ENCODE assay signal across 8 cellular contexts in genomic region chr20:63863798-63864544, GRCh38. TPM values are rescaled to one million over a fixed set of nuclear protein-coding genes. Genes with fewer than 3 reads are reported as not detected.
A peak's percentile ranks its signal among the peaks of the same experiment; 100 is the strongest.
DNase-seq lines count a peak whose midpoint lies in the region; ATAC-seq and TF ChIP-seq lines count a peak whose summit lies in the region.

No MANE protein-coding gene starts in this region.

- H3K4me1 Mint-ChIP-seq in activated naive CD4-positive, alpha-beta T cell treated with anti-CD3 and anti-CD28 coated beads, Interleukin-2, amount 50 U/mL, for 24 hours, result peaks cover 30% of the 10 kb centered on the region

- peak overlapping the region; percentile 96 for H3K4me3 Mint-ChIP-seq in activated naive CD4-positive, alpha-beta T cell treated with anti-CD3 and anti-CD28 coated beads, Interleukin-2, amount 50 U/mL, for 24 hours

- H3K9me2 ChIP-seq in Loucy (replicated peaks; ENCODE audit: low read depth, low read length), result no peaks in the 10 kb centered on the region

- H3K27ac ChIP-seq in ovary, result peak overlapping the region; percentile 66 to 80
- peak overlapping the region; percentile 62 to 96 (median 90) for H3K27ac ChIP-seq in thyroid gland

- peak overlapping the region; percentile 77 for H2AFZ ChIP-seq in Loucy (ENCODE audit: low read length)

- H3F3A ChIP-seq in Loucy (ENCODE audit: low read depth), result no peaks in the 10 kb centered on the region

- H3K36me3 Mint-ChIP-seq in activated naive CD4-positive, alpha-beta T cell treated with anti-CD3 and anti-CD28 coated beads, Interleukin-2, amount 50 U/mL, for 24 hours, result peaks cover 6% of the 10 kb centered on the region

- no peaks in the 10 kb centered on the region for H3K27me3 Mint-ChIP-seq in activated naive CD4-positive, alpha-beta T cell treated with anti-CD3 and anti-CD28 coated beads, Interleukin-2, amount 50 U/mL, for 24 hours

- peaks cover 59% of the 10 kb centered on the region for H3K79me2 ChIP-seq in Loucy (ENCODE audit: insufficient read depth, low read length)

- H3K36me3 ChIP-seq in ES-I3 (ENCODE audit: insufficient read depth, low read length), result peaks cover 4% of the 10 kb centered on the region
- H3K36me3 ChIP-seq in Loucy (ENCODE audit: insufficient read depth, low read length), result peaks cover 1% of the 10 kb centered on the region; the same call in 1 of the 2 replicates
- no peaks in the 10 kb centered on the region for H3K36me3 ChIP-seq in ovary
- H3K36me3 ChIP-seq in thyroid gland, result peaks cover 2 to 10% of the 10 kb centered on the region in 2 donors

- peak overlapping the region; percentile 95 for H3K4me2 ChIP-seq in Loucy (ENCODE audit: low read depth, low read length, poor library complexity, severe bottlenecking)

- WGBS in ovary, 3 donors, result 7 to 9% (median 7%) methylated on average over 28 to 38 of the region's 38 CpGs
- WGBS in thyroid gland, 2 donors, result 14 to 18% methylated on average over 7 to 19 of the region's 38 CpGs

- H3K4me3 ChIP-seq in Loucy (ENCODE audit: low read length, poor library complexity, severe bottlenecking), result peak overlapping the region; percentile 98
- H3K4me3 ChIP-seq in ovary, result peak overlapping the region; percentile 99
- peak overlapping the region in 2 of 3 donors; percentile 82 to 86 for H3K4me3 ChIP-seq in thyroid gland (replicated peaks in 1 of 3)

- peaks cover 5% of the 10 kb centered on the region for H4K20me1 ChIP-seq in Loucy (ENCODE audit: insufficient read depth, low read length, poor library complexity, severe bottlenecking)

- no peak for TF ChIP-seq POLR2A in ovary (IDR thresholded peaks at IDR 0.05)
- peak in 1 of 2 donors; percentile 17 for TF ChIP-seq POLR2A in thyroid gland (IDR thresholded peaks at IDR 0.05)

- TF ChIP-seq EP300 in ovary (IDR thresholded peaks at IDR 0.05), result no peak

- no peaks in the 10 kb centered on the region for H3K27me3 ChIP-seq in Loucy (ENCODE audit: insufficient read depth, low read length, poor library complexity, severe bottlenecking)
- H3K27me3 ChIP-seq in ovary, result no peaks in the 10 kb centered on the region
- H3K27me3 ChIP-seq in thyroid gland, result no peaks in the 10 kb centered on the region

- ATAC-seq in GM21825 (IDR thresholded peaks at IDR 0.05; ENCODE audit: unreplicated experiment), result peak; percentile 58

- TF ChIP-seq CTCF in Loucy (conservative IDR thresholded peaks at IDR 0.05; ENCODE audit: low read length), result peak; percentile 69
- TF ChIP-seq CTCF in ovary (IDR thresholded peaks at IDR 0.05), result peak; percentile 75 to 87 (median 87)
- peak; percentile 31 to 90 (median 74) for TF ChIP-seq CTCF in thyroid gland (IDR thresholded peaks at IDR 0.05)

- DNase-seq in SK-N-DZ (ENCODE audit: low spot score) (peak; percentile 83), head of caudate nucleus (peak; percentile 44 to 87 (median 71)), ovary (peak; percentile 77 to 85 (median 80)), thyroid gland (peak; percentile 78 to 82)

- peak overlapping the region; percentile 64 for H3K9ac ChIP-seq in ES-I3 (ENCODE audit: low read depth, low read length)
- peak overlapping the region; percentile 94 for H3K9ac ChIP-seq in Loucy (ENCODE audit: low read depth, low read length, poor library complexity, severe bottlenecking)

- H3K4me1 ChIP-seq in ES-I3 (ENCODE audit: insufficient read depth, low read length) (peaks cover 12% of the 10 kb centered on the region; the same call in 1 of the 2 replicates), Loucy (ENCODE audit: insufficient read depth, low read length, poor library complexity, severe bottlenecking) (peaks cover 30% of the 10 kb centered on the region), ovary (ENCODE audit: insufficient read depth) (peaks cover 12% of the 10 kb centered on the region), thyroid gland (peaks cover 16 to 42% of the 10 kb centered on the region in 2 donors)

- H3K27ac Mint-ChIP-seq in activated naive CD4-positive, alpha-beta T cell treated with anti-CD3 and anti-CD28 coated beads, Interleukin-2, amount 50 U/mL, for 24 hours, result peak overlapping the region; percentile 95

- H3K9me3 ChIP-seq in ES-I3 (ENCODE audit: control insufficient read depth, insufficient read depth, low read length) (no peaks in the 10 kb centered on the region), Loucy (ENCODE audit: insufficient read depth, low read depth, low read length) (no peaks in the 10 kb centered on the region), ovary (no peaks in the 10 kb centered on the region), thyroid gland (no peaks in the 10 kb centered on the region)

- intact Hi-C loops in head of caudate nucleus (cut with DNase I) (no loop called here), ovary (cut with DNase I) (loop anchor here (2.0 to 5.0 kb wide), 6 partner anchors 37 to 327 kb away; partner anchors contain the start of gene PTK6 (in 2 of the 4)), thyroid gland (cut with DNase I) (loop anchor here (2.0 to 5.0 kb wide), 3 partner anchors 37 to 327 kb away; partner anchors contain the start of gene PTK6)

- no peaks in the 10 kb centered on the region for H3K9me3 Mint-ChIP-seq in activated naive CD4-positive, alpha-beta T cell treated with anti-CD3 and anti-CD28 coated beads, Interleukin-2, amount 50 U/mL, for 24 hours

RNA-seq across cellular contexts. Expression of gene TPD52L2, which starts 1.1 kb away (rescaled TPM):
- 182 and 220 TPM in 2 replicates for polyA plus RNA-seq in SK-N-DZ (2014; cell fraction: cytosol; rRNA removed)
- 224 and 314 TPM in 2 replicates for polyA plus RNA-seq in SK-N-DZ (2014; cell fraction: nucleus; rRNA removed)
- total RNA-seq in ovary, result 10 to 100 TPM; 51.5 to 78.0 (median 68.8) TPM
- 10 to 100 TPM; 73.3 to 78.9 TPM for polyA plus RNA-seq in ovary
- total RNA-seq in thyroid gland, result 10 to 100 TPM; 69.4 to 93.3 (median 89.6) TPM

RNA-seq across cellular contexts. Expression of gene ABHD16B, which starts 2.7 kb away (rescaled TPM):
- not detected in 2 replicates for polyA plus RNA-seq in SK-N-DZ (2014; cell fraction: cytosol; rRNA removed)
- not detected in 2 replicates for polyA plus RNA-seq in SK-N-DZ (2014; cell fraction: nucleus; rRNA removed)
- not detected for total RNA-seq in ovary
- under 1 TPM in 1 of 2 donors, not detected in 1; 0.57 TPM for polyA plus RNA-seq in ovary
- total RNA-seq in thyroid gland, result not detected

RNA-seq across cellular contexts. Expression of gene DNAJC5, which starts 31.0 kb away (rescaled TPM):
- 48.5 and 54.7 TPM in 2 replicates for polyA plus RNA-seq in SK-N-DZ (2014; cell fraction: cytosol; rRNA removed)
- 42.9 and 44.8 TPM in 2 replicates for polyA plus RNA-seq in SK-N-DZ (2014; cell fraction: nucleus; rRNA removed)
- total RNA-seq in ovary, result 10 to 100 TPM; 12.4 to 32.8 (median 26.5) TPM
- polyA plus RNA-seq in ovary, result 10 to 100 TPM; 11.1 to 12.3 TPM
- 10 to 100 TPM; 38.4 to 87.4 (median 75.1) TPM for total RNA-seq in thyroid gland

RNA-seq across cellular contexts. Expression of gene ZBTB46, which starts 32.9 kb away (rescaled TPM):
- 1.1 and 1.3 TPM in 2 replicates for polyA plus RNA-seq in SK-N-DZ (2014; cell fraction: cytosol; rRNA removed)
- polyA plus RNA-seq in SK-N-DZ (2014; cell fraction: nucleus; rRNA removed), result 1.3 and 1.6 TPM in 2 replicates
- 10 to 100 TPM; 11.4 to 55.1 (median 35.2) TPM for total RNA-seq in ovary
- 10 to 100 TPM in 1 of 2 donors, 1 to 10 TPM in 1; 4.1 to 12.2 TPM for polyA plus RNA-seq in ovary
- total RNA-seq in thyroid gland, result 10 to 100 TPM; 15.9 to 39.9 (median 27.7) TPM

Comparison
In these comparisons a context has a peak if more than half of its experiments do, and no peak if none do; other contexts are left out.
1. Peak in every context shown above with its lines: DNase-seq, ATAC-seq, H3K4me3 ChIP-seq and H3K27ac ChIP-seq.